ENCODE assay signal across 7 cellular contexts in genomic region chr19:48896191-48896720, GRCh38. TPM values are rescaled to one million over a fixed set of nuclear protein-coding genes. Genes with fewer than 3 reads are reported as not detected.
DNase-seq lines count a peak whose midpoint lies in the region; ATAC-seq and TF ChIP-seq lines count a peak whose summit lies in the region.
"Had no signal": no experiment of that assay in that cellular context is flagged by ENCODE, and none has a peak within 500 bp of the region (broad histone marks: within the 10 kb centered on the region; RNA-seq: fewer than 3 reads in every experiment).

No MANE protein-coding gene starts in this region.

- H3K9ac ChIP-seq in endodermal cell (ENCODE audit: extremely low read depth, low read length, poor library complexity, severe bottlenecking) = no peak overlapping the region

- H3K27ac Mint-ChIP-seq in endodermal cell = peak overlapping the region; percentile 75

- no peaks in the 10 kb centered on the region for H3K36me3 Mint-ChIP-seq in endodermal cell (ENCODE audit: low read depth)

- TF ChIP-seq CTCF in endodermal cell (conservative IDR thresholded peaks at IDR 0.05) = no peak

- ATAC-seq in sciatic nerve = peak; percentile 58

- WGBS in endodermal cell (ENCODE audit: insufficient coverage in 1 of 2, insufficient read length in 1 of 2), 2 experiments = 82 to 95% methylated on average over 8 to 25 of the region's 25 CpGs

- no peaks in the 10 kb centered on the region for H3K27me3 ChIP-seq in endodermal cell (ENCODE audit: control insufficient read depth, insufficient read depth, low read length, poor library complexity, severe bottlenecking)

- H3K4me3 ChIP-seq in endodermal cell (ENCODE audit: low read length) = no peak overlapping the region

- H3K9me3 Mint-ChIP-seq in endodermal cell = no peaks in the 10 kb centered on the region

- no peaks in the 10 kb centered on the region for H3K4me1 ChIP-seq in endodermal cell (ENCODE audit: control insufficient read depth, insufficient read depth, low read length)

- intact Hi-C loops in sciatic nerve (cut with DNase I) = no loop called here

- no peak overlapping the region for H3K27ac ChIP-seq in endodermal cell (ENCODE audit: low read depth, low read length)
- H3K27ac ChIP-seq: neutrophil had no signal

- H3K27me3 Mint-ChIP-seq in endodermal cell (ENCODE audit: insufficient read depth) = peaks cover 11% of the 10 kb centered on the region

- no peaks in the 10 kb centered on the region for H3K9me3 ChIP-seq in endodermal cell (ENCODE audit: control insufficient read depth, low read length)
- H3K9me3 ChIP-seq: neutrophil had no signal

- no peaks in the 10 kb centered on the region for H3K36me3 ChIP-seq in endodermal cell (ENCODE audit: control insufficient read depth, insufficient read depth, low read length)
- H3K36me3 ChIP-seq: neutrophil had no signal

- peak; percentile 69 for DNase-seq in NCI-H69 (lab: John Stamatoyannopoulos, UW)
- DNase-seq in endodermal cell = peak; percentile 98
- peak; percentile 82 for DNase-seq in sciatic nerve (ENCODE audit: low spot score)
- DNase-seq in NCI-H187 treated with DMSO at 0.1 percent for 48 hours (lab: John Stamatoyannopoulos, UW) = no peak
- no peak for DNase-seq in middle frontal gyrus (ENCODE audit: extremely low spot score, low spot score)
- no peak for DNase-seq in HuH-7 (ENCODE audit: low spot score)

- H3K4me1 Mint-ChIP-seq in endodermal cell = peaks cover 15% of the 10 kb centered on the region

- H3K4me3 Mint-ChIP-seq in endodermal cell = peak overlapping the region; percentile 52

RNA-seq across cellular contexts. Expression of gene TULP2, which starts 2.3 kb away (rescaled TPM):
- 1 to 10 TPM; 1.2 to 2.1 TPM for total RNA-seq in endodermal cell
- not detected for polyA plus RNA-seq in endodermal cell (2013, experiment 1 of 2)
- not detected for polyA plus RNA-seq in endodermal cell (2013, experiment 2 of 2)
- total RNA-seq in sciatic nerve = 1.1 TPM

RNA-seq across cellular contexts. Expression of gene NUCB1, which starts 3.9 kb away (rescaled TPM):
- total RNA-seq in endodermal cell (100 to 1,000 TPM; 177 to 222 TPM), sciatic nerve (262 TPM)
- 154 TPM for polyA plus RNA-seq in endodermal cell (2013, experiment 1 of 2)
- 139 TPM for polyA plus RNA-seq in endodermal cell (2013, experiment 2 of 2)

RNA-seq across cellular contexts. Expression of gene PPP1R15A, which starts 24.0 kb away (rescaled TPM):
- 10 to 100 TPM; 41.5 to 45.0 TPM for total RNA-seq in endodermal cell
- polyA plus RNA-seq in endodermal cell (2013, experiment 1 of 2) = 33.8 TPM
- polyA plus RNA-seq in endodermal cell (2013, experiment 2 of 2) = 34.1 TPM
- 95.8 TPM for total RNA-seq in sciatic nerve

RNA-seq across cellular contexts. Expression of gene PLEKHA4, which starts 27.8 kb away (rescaled TPM):
- total RNA-seq in endodermal cell (1 to 10 TPM; 6.6 to 7.0 TPM), sciatic nerve (519 TPM)
- 19.7 TPM for polyA plus RNA-seq in endodermal cell (2013, experiment 1 of 2)
- polyA plus RNA-seq in endodermal cell (2013, experiment 2 of 2) = 15.2 TPM

RNA-seq across cellular contexts. Expression of gene DHDH, which starts 37.2 kb away (rescaled TPM):
- 1 to 10 TPM in 1 of 2 donors, under 1 TPM in 1; 0.44 to 2.3 TPM for total RNA-seq in endodermal cell
- polyA plus RNA-seq in endodermal cell (2013, experiment 1 of 2) = 1.2 TPM
- 1.2 TPM for polyA plus RNA-seq in endodermal cell (2013, experiment 2 of 2)
- 1.1 TPM for total RNA-seq in sciatic nerve

Comparison
In these comparisons a context has a peak if more than half of its experiments do, and no peak if none do; other contexts are left out.
1. DNase-seq: peak in NCI-H69 (single experiment), endodermal cell (single experiment) and sciatic nerve (single experiment); none in NCI-H187 treated with DMSO at 0.1 percent for 48 hours (single experiment), middle frontal gyrus (single experiment) and HuH-7 (single experiment).